ENCODE assay signal across 18 cellular contexts in genomic region chr5:24363789-24364534, GRCh38.
A peak's percentile ranks its signal among the peaks of the same experiment; 100 is the strongest.
DNase-seq lines count a peak whose midpoint lies in the region; ATAC-seq and TF ChIP-seq lines count a peak whose summit lies in the region.
"Had no signal": no experiment of that assay in that cellular context is flagged by ENCODE, and none has a peak within 500 bp of the region (broad histone marks: within the 10 kb centered on the region; RNA-seq: fewer than 3 reads in every experiment).

No MANE protein-coding gene starts in this region.

- intact Hi-C loops in Right ventricle myocardium inferior (cut with DNase I) (no loop called here), Calu3 (cut with micrococcal nuclease; ENCODE audit: unreplicated experiment) (no loop called here)

- H3K4me3 Mint-ChIP-seq in nephron (no peak overlapping the region), Calu3 (ENCODE audit: low read depth, unreplicated experiment) (no peak overlapping the region)
- H3K4me3 Mint-ChIP-seq: HFFc6; T-helper 2 cell treated with Interferon-gamma antibody and Interleukin-4, amounts not matched to agents 5 μg/mL and 100 μg/mL, for 36 hours had no signal

- H3K27me3 Mint-ChIP-seq in nephron (ENCODE audit: low read depth) = peaks cover 3% of the 10 kb centered on the region
- no peaks in the 10 kb centered on the region for H3K27me3 Mint-ChIP-seq in Calu3 (ENCODE audit: unreplicated experiment)

- H3K27ac Mint-ChIP-seq in nephron (peak overlapping the region in 2 of 3 experiments; percentile 14 to 20), Calu3 (ENCODE audit: unreplicated experiment) (no peak overlapping the region)
- H3K27ac Mint-ChIP-seq: HFFc6; T-helper 2 cell treated with Interferon-gamma antibody and Interleukin-4, amounts not matched to agents 5 μg/mL and 100 μg/mL, for 36 hours had no signal

- H3K36me3 Mint-ChIP-seq in nephron (ENCODE audit: low read depth) (no peaks in the 10 kb centered on the region), Calu3 (ENCODE audit: insufficient read depth, unreplicated experiment) (no peaks in the 10 kb centered on the region)

- BruUV-seq in Calu3 (replicated peaks; lab: Mats Ljungman, UMichigan) = no TSS peak

- H3K4me1 Mint-ChIP-seq in nephron (peaks cover 22% of the 10 kb centered on the region), Calu3 (ENCODE audit: low read depth, unreplicated experiment) (no peaks in the 10 kb centered on the region)

- peaks cover 6% of the 10 kb centered on the region for H3K9me3 Mint-ChIP-seq in nephron
- peaks cover 13% of the 10 kb centered on the region for H3K9me3 Mint-ChIP-seq in Calu3 (ENCODE audit: low read depth, unreplicated experiment)

- DNase-seq in G401 (ENCODE audit: low spot score) (peak; percentile 40), NCI-H2081 treated with DMSO at 0.1 percent for 48 hours (lab: John Stamatoyannopoulos, UW) (peak; percentile 64), RPMI8226 (peak; percentile 89), middle frontal gyrus (ENCODE audit: extremely low spot score, low spot score) (no peak), Right ventricle myocardium inferior (ENCODE audit: missing footprints) (no peak), Calu3 (no peak)
- DNase-seq: activated CD4-positive, CD25-positive, alpha-beta regulatory T cell treated with anti-CD3 and anti-CD28 coated beads, Interleukin-2, amount 50 U/mL, for 72 hours; activated effector memory CD4-positive, alpha-beta T cell treated with Interleukin-2 at 50 U/mL for 16 hours; amniotic stem cell; DMS 273 treated with DMSO at 0.1 percent for 48 hours; gastrocnemius medialis; HFFc6; left ventricle myocardium inferior; stimulated activated CD4-positive, alpha-beta T cell treated with anti-CD3 and anti-CD28 coated beads, Interleukin-4, amount 100 ng/mL, for 24 hours; stimulated activated CD8-positive, alpha-beta memory T cell treated with anti-CD3 and anti-CD28 coated beads, Interleukin-4, amount 100 ng/mL, for 48 hours had no signal

- TF ChIP-seq CTCF in nephron (IDR thresholded peaks at IDR 0.05; ENCODE audit: unreplicated experiment in 3 of 3) = no peak
- TF ChIP-seq CTCF in Calu3 (IDR thresholded peaks at IDR 0.05; ENCODE audit: unreplicated experiment) = no peak

- in situ Hi-C loops in G401 (cut with HindIII; ENCODE audit: low sequenced_read_pairs) = no loop called here

- ATAC-seq in HG03280 (IDR thresholded peaks at IDR 0.05; ENCODE audit: unreplicated experiment) (no peak), Right ventricle myocardium inferior (no peak)
- ATAC-seq: gastrocnemius medialis had no signal

- CTCF ChIA-PET in Calu3 (lab: Charles Lee) = no interaction called here

Comparison
In these comparisons a context has a peak if more than half of its experiments do, and no peak if none do; other contexts are left out.
1. DNase-seq: peak in G401 (single experiment), NCI-H2081 treated with DMSO at 0.1 percent for 48 hours (single experiment) and RPMI8226 (single experiment); none in middle frontal gyrus (single experiment), Right ventricle myocardium inferior (single experiment) and Calu3 (single experiment).